23 cellular contexts compared by ENCODE assay signal in genomic region chr3:32867954-32868353, GRCh38. TPM values are rescaled to one million over a fixed set of nuclear protein-coding genes. Genes with fewer than 3 reads are reported as not detected.
"Had no signal": no experiment of that assay in that cellular context is flagged by ENCODE, and none has a peak within 500 bp of the region (broad histone marks: within the 10 kb centered on the region; RNA-seq: fewer than 3 reads in every experiment).

No MANE protein-coding gene starts in this region.

- H3K27ac ChIP-seq: coronary artery, tibial artery had no signal

- H3K4me3 Mint-ChIP-seq: activated CD4-positive, alpha-beta T cell treated with anti-CD3 and anti-CD28 coated beads, Interleukin-2, amount 10 ng/mL, durations not matched to agents 24 days and 14 days; activated CD8-positive, alpha-beta memory T cell treated with anti-CD3 and anti-CD28 coated beads, Interleukin-2, amount 10 ng/mL, durations not matched to agents 7 days and 5 days; activated CD8-positive, alpha-beta T cell treated with anti-CD3 and anti-CD28 coated beads for 36 hours; activated naive CD4-positive, alpha-beta T cell treated with anti-CD3 and anti-CD28 coated beads, Interleukin-2, amount 10 ng/mL, durations not matched to agents 7 days and 5 days; memory B cell; stimulated activated naive CD8-positive, alpha-beta T cell treated with anti-CD3 and anti-CD28 coated beads, Interleukin-15, amount 100 ng/mL, for 72 hours; T-helper 17 cell had no signal

- H3K36me3 Mint-ChIP-seq: activated CD8-positive, alpha-beta memory T cell treated with anti-CD3 and anti-CD28 coated beads, Interleukin-2, amount 10 ng/mL, durations not matched to agents 7 days and 5 days; activated naive CD4-positive, alpha-beta T cell treated with anti-CD3 and anti-CD28 coated beads, Interleukin-2, amount 10 ng/mL, durations not matched to agents 7 days and 5 days; memory B cell had no signal

- DNase-seq: activated CD4-positive, alpha-beta T cell treated with anti-CD3 and anti-CD28 coated beads, Interleukin-2, amount 10 ng/mL, durations not matched to agents 24 days and 14 days; activated CD8-positive, alpha-beta memory T cell treated with anti-CD3 and anti-CD28 coated beads, Interleukin-2, amount 10 ng/mL, durations not matched to agents 7 days and 5 days; activated CD8-positive, alpha-beta T cell treated with anti-CD3 and anti-CD28 coated beads for 36 hours; activated effector memory CD4-positive, alpha-beta T cell treated with anti-CD3 and anti-CD28 coated beads, Interleukin-2, amount 50 U/mL, for 16 hours; activated naive CD4-positive, alpha-beta T cell treated with anti-CD3 and anti-CD28 coated beads, Interleukin-2, amount 10 ng/mL, durations not matched to agents 7 days and 5 days; activated T-cell treated with anti-CD3 and anti-CD28 coated beads for 4 hours; amygdala; cerebellar nuclear complex; erythroblast; foreskin fibroblast; left colon; stimulated activated CD4-positive, alpha-beta T cell treated with anti-CD3 and anti-CD28 coated beads, Interleukin-4, amount 100 ng/mL, for 4 hours; stimulated activated naive CD8-positive, alpha-beta T cell treated with anti-CD3 and anti-CD28 coated beads, Interleukin-15, amount 100 ng/mL, for 72 hours; T-helper 17 cell; tibial artery had no signal

- ATAC-seq: activated CD8-positive, alpha-beta memory T cell treated with anti-CD3 and anti-CD28 coated beads, Interleukin-2, amount 10 ng/mL, durations not matched to agents 7 days and 5 days; activated CD8-positive, alpha-beta T cell treated with anti-CD3 and anti-CD28 coated beads for 36 hours; left colon; stimulated activated naive CD8-positive, alpha-beta T cell treated with anti-CD3 and anti-CD28 coated beads, Interleukin-15, amount 100 ng/mL, for 72 hours; T-helper 17 cell had no signal

- H3K4me1 Mint-ChIP-seq: activated CD4-positive, alpha-beta T cell treated with anti-CD3 and anti-CD28 coated beads, Interleukin-2, amount 10 ng/mL, durations not matched to agents 24 days and 14 days; activated naive CD4-positive, alpha-beta T cell treated with anti-CD3 and anti-CD28 coated beads, Interleukin-2, amount 10 ng/mL, durations not matched to agents 7 days and 5 days; memory B cell; stimulated activated naive CD8-positive, alpha-beta T cell treated with anti-CD3 and anti-CD28 coated beads, Interleukin-15, amount 100 ng/mL, for 72 hours had no signal

- H3K9me3 Mint-ChIP-seq: activated CD4-positive, alpha-beta T cell treated with anti-CD3 and anti-CD28 coated beads, Interleukin-2, amount 10 ng/mL, durations not matched to agents 24 days and 14 days; activated CD8-positive, alpha-beta T cell treated with anti-CD3 and anti-CD28 coated beads for 36 hours; activated naive CD4-positive, alpha-beta T cell treated with anti-CD3 and anti-CD28 coated beads, Interleukin-2, amount 10 ng/mL, durations not matched to agents 7 days and 5 days; memory B cell; stimulated activated naive CD8-positive, alpha-beta T cell treated with anti-CD3 and anti-CD28 coated beads, Interleukin-15, amount 100 ng/mL, for 72 hours had no signal

- H3K36me3 ChIP-seq: tibial artery had no signal

- H3K9me3 ChIP-seq: tibial artery had no signal

- H3K27me3 Mint-ChIP-seq: activated CD8-positive, alpha-beta T cell treated with anti-CD3 and anti-CD28 coated beads for 36 hours; memory B cell had no signal

- H3K27ac Mint-ChIP-seq: activated CD4-positive, alpha-beta T cell treated with anti-CD3 and anti-CD28 coated beads, Interleukin-2, amount 10 ng/mL, durations not matched to agents 24 days and 14 days; activated CD8-positive, alpha-beta memory T cell treated with anti-CD3 and anti-CD28 coated beads, Interleukin-2, amount 10 ng/mL, durations not matched to agents 7 days and 5 days; activated CD8-positive, alpha-beta T cell treated with anti-CD3 and anti-CD28 coated beads for 36 hours; activated naive CD4-positive, alpha-beta T cell treated with anti-CD3 and anti-CD28 coated beads, Interleukin-2, amount 10 ng/mL, durations not matched to agents 7 days and 5 days; memory B cell; stimulated activated naive CD8-positive, alpha-beta T cell treated with anti-CD3 and anti-CD28 coated beads, Interleukin-15, amount 100 ng/mL, for 72 hours; T-helper 17 cell had no signal

- H3K4me3 ChIP-seq: coronary artery, tibial artery had no signal

RNA-seq across cellular contexts. Expression of gene TRIM71, which starts 50.2 kb away (rescaled TPM):
- total RNA-seq: bronchial epithelial cell, left colon, myocyte, osteoblast, posterior vena cava had no signal
- polyA plus RNA-seq: keratinocyte, urinary bladder had no signal
